11 cellular contexts compared by ENCODE assay signal in genomic region chr12:55827806-55828205, GRCh38. TPM values are rescaled to one million over a fixed set of nuclear protein-coding genes. Genes with fewer than 3 reads are reported as not detected.
DNase-seq lines count a peak whose midpoint lies in the region; ATAC-seq and TF ChIP-seq lines count a peak whose summit lies in the region.
"Had no signal": no experiment of that assay in that cellular context is flagged by ENCODE, and none has a peak within 500 bp of the region (broad histone marks: within the 10 kb centered on the region; RNA-seq: fewer than 3 reads in every experiment).

No MANE protein-coding gene starts in this region.

- H3K27me3 Mint-ChIP-seq in activated CD4-positive, alpha-beta T cell treated with anti-CD3 and anti-CD28 coated beads for 36 hours = no peaks in the 10 kb centered on the region

- H3K27ac ChIP-seq in RWPE1 (peak overlapping the region; percentile 96), esophagus muscularis mucosa (replicated peaks in 1 of 4) (peak overlapping the region in 3 of 4 donors; percentile 88 to 94 (median 90))

- H3K4me3 ChIP-seq in esophagus muscularis mucosa (no peak overlapping the region), skeletal muscle satellite cell (ENCODE audit: low read length) (peak overlapping the region; percentile 40)

- H3K27me3 ChIP-seq in esophagus muscularis mucosa (no peaks in the 10 kb centered on the region), skeletal muscle satellite cell (ENCODE audit: control insufficient read depth, insufficient read depth, low read length) (no peaks in the 10 kb centered on the region)

- peak overlapping the region; percentile 84 for H3K27ac Mint-ChIP-seq in activated CD4-positive, alpha-beta T cell treated with anti-CD3 and anti-CD28 coated beads for 36 hours

- no peak for TF ChIP-seq EP300 in esophagus muscularis mucosa (IDR thresholded peaks at IDR 0.05)

- H3K9ac ChIP-seq in skeletal muscle satellite cell (ENCODE audit: low read depth, low read length) = no peak overlapping the region

- peaks cover 0 to 23% (median 13%) of the 10 kb centered on the region in 4 donors for H3K36me3 ChIP-seq in esophagus muscularis mucosa
- peaks cover 29% of the 10 kb centered on the region for H3K36me3 ChIP-seq in skeletal muscle satellite cell (ENCODE audit: insufficient read depth, low read length)

- TF ChIP-seq POLR2A in esophagus muscularis mucosa (IDR thresholded peaks at IDR 0.05; ENCODE audit: low read depth) = no peak

- H3K9me3 ChIP-seq in esophagus muscularis mucosa (no peaks in the 10 kb centered on the region), skeletal muscle satellite cell (replicated peaks; ENCODE audit: low read length) (no peaks in the 10 kb centered on the region)

- 94% methylated on average over 15 of the region's 15 CpGs for WGBS in esophagus muscularis mucosa

- no peak for ATAC-seq in activated CD4-positive, alpha-beta T cell treated with anti-CD3 and anti-CD28 coated beads for 36 hours
- ATAC-seq in GM18858 (IDR thresholded peaks at IDR 0.05; ENCODE audit: unreplicated experiment) = no peak

- H3K4me1 ChIP-seq in esophagus muscularis mucosa (peaks cover 48 to 79% (median 70%) of the 10 kb centered on the region in 4 donors), skeletal muscle satellite cell (ENCODE audit: control insufficient read depth, insufficient read depth, low read length) (peaks cover 49% of the 10 kb centered on the region)

- intact Hi-C loops in activated CD4-positive, alpha-beta T cell treated with anti-CD3 and anti-CD28 coated beads for 36 hours (cut with DNase I, micrococcal nuclease) = no loop called here
- intact Hi-C loops in esophagus muscularis mucosa (cut with DNase I) = loop anchor here (5.0 kb wide), 1 partner anchor 99 kb away; the partner anchor contains the start of gene PYM1

- peaks cover 44% of the 10 kb centered on the region for H3K36me3 Mint-ChIP-seq in activated CD4-positive, alpha-beta T cell treated with anti-CD3 and anti-CD28 coated beads for 36 hours (ENCODE audit: low read depth)

- POLR2A ChIA-PET in activated CD4-positive, alpha-beta T cell treated with anti-CD3 and anti-CD28 coated beads for 36 hours (lab: Charles Lee) = interaction anchor here (1.7 kb wide), 1 partner anchor 10 kb away, joined by 4 read pairs; the partner anchor contains the start of genes ORMDL2 and SARNP
- POLR2A ChIA-PET in RWPE1 (lab: Yijun Ruan, JAX; ENCODE audit: low non-redundant PET) = no interaction called here

- no peak for DNase-seq in activated CD4-positive, alpha-beta T cell treated with anti-CD3 and anti-CD28 coated beads for 36 hours
- DNase-seq in activated CD4-positive, alpha-beta T cell treated with anti-CD3 and anti-CD28 coated beads, Interleukin-2, amount 50 U/mL, for 4 hours = no peak
- no peak for DNase-seq in RWPE1 (ENCODE audit: low spot score)
- no peak for DNase-seq in esophagus muscularis mucosa (ENCODE audit: extremely low spot score)
- no peak for DNase-seq in DMS53 treated with DMSO at 0.1 percent for 48 hours (lab: John Stamatoyannopoulos, UW; ENCODE audit: unreplicated experiment)
- no peak for DNase-seq in NCI-H2029 (lab: John Stamatoyannopoulos, UW)
- DNase-seq: activated gamma-delta T cell, NCI-H1694 treated with DMSO at 0.1 percent for 48 hours, SHP77 had no signal

- peaks cover 66% of the 10 kb centered on the region for H3K4me1 Mint-ChIP-seq in activated CD4-positive, alpha-beta T cell treated with anti-CD3 and anti-CD28 coated beads for 36 hours

- no peaks in the 10 kb centered on the region for H3K9me3 Mint-ChIP-seq in activated CD4-positive, alpha-beta T cell treated with anti-CD3 and anti-CD28 coated beads for 36 hours (ENCODE audit: low read depth)

- TF ChIP-seq CTCF in RWPE1 (conservative IDR thresholded peaks at IDR 0.05; ENCODE audit: low read depth) = no peak
- no peak for TF ChIP-seq CTCF in esophagus muscularis mucosa (IDR thresholded peaks at IDR 0.05)

- H3K4me2 ChIP-seq in skeletal muscle satellite cell (ENCODE audit: low read length) = peak overlapping the region; percentile 83

- CTCF ChIA-PET in activated CD4-positive, alpha-beta T cell treated with anti-CD3 and anti-CD28 coated beads for 36 hours (lab: Charles Lee) = interaction anchor here (1.3 kb wide), 1 partner anchor 99 kb away, joined by 4 read pairs; no protein-coding TSS in a partner anchor
- CTCF ChIA-PET in RWPE1 (lab: Yijun Ruan, JAX) = no interaction called here

- peak overlapping the region; percentile 99 for H3K4me3 Mint-ChIP-seq in activated CD4-positive, alpha-beta T cell treated with anti-CD3 and anti-CD28 coated beads for 36 hours

RNA-seq across cellular contexts. Expression of gene DNAJC14, which starts 1.6 kb away (rescaled TPM):
- 10 to 100 TPM; 29.9 to 31.1 TPM for total RNA-seq in activated CD4-positive, alpha-beta T cell treated with anti-CD3 and anti-CD28 coated beads for 36 hours
- 10 to 100 TPM; 23.7 to 33.7 (median 30.0) TPM for total RNA-seq in esophagus muscularis mucosa
- 32.7 and 36.5 TPM in 2 replicates for total RNA-seq in skeletal muscle satellite cell (2012; rRNA removed)

RNA-seq across cellular contexts. Expression of gene ORMDL2, which starts 10.0 kb away (rescaled TPM):
- total RNA-seq in activated CD4-positive, alpha-beta T cell treated with anti-CD3 and anti-CD28 coated beads for 36 hours = 10 to 100 TPM; 29.4 to 35.6 TPM
- 10 to 100 TPM in 2 of 4 donors, 1 to 10 TPM in 2; 8.3 to 15.7 (median 11.8) TPM for total RNA-seq in esophagus muscularis mucosa
- total RNA-seq in skeletal muscle satellite cell (2012; rRNA removed) = 17.0 and 19.7 TPM in 2 replicates

RNA-seq across cellular contexts. Expression of gene SARNP, which starts 10.3 kb away (rescaled TPM):
- 100 to 1,000 TPM; 111 to 114 TPM for total RNA-seq in activated CD4-positive, alpha-beta T cell treated with anti-CD3 and anti-CD28 coated beads for 36 hours
- 10 to 100 TPM; 57.7 to 78.0 (median 70.1) TPM for total RNA-seq in esophagus muscularis mucosa
- 64.0 and 70.2 TPM in 2 replicates for total RNA-seq in skeletal muscle satellite cell (2012; rRNA removed)

RNA-seq across cellular contexts. Expression of gene MMP19, which starts 14.9 kb away (rescaled TPM):
- total RNA-seq in activated CD4-positive, alpha-beta T cell treated with anti-CD3 and anti-CD28 coated beads for 36 hours = not detected
- total RNA-seq in esophagus muscularis mucosa = 10 to 100 TPM in 2 of 4 donors, 1 to 10 TPM in 2; 5.5 to 17.4 (median 8.5) TPM
- 6.8 and 7.9 TPM in 2 replicates for total RNA-seq in skeletal muscle satellite cell (2012; rRNA removed)
